Comparison of ENCODE assay signal across 2 cellular contexts in the genomic region with DNA sequence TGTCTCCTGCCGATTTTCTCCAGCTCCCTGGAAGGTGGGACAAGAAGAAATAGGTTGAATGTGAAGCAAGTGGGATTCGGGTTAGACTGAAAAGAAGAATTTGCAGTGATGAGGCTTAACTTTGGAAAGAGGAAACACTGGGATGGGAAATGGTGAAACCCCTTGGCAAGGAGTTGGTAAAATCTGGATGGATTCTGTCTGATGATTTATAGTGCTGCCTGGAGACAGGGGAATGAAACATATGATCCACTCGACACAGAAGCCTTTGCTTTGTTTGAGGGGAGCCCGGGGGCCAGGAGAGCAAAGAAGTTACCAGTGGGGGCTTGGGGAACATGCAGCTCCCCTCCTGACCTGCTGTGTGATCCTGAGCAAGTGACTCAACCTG.
TF ChIP-seq lines count a peak whose summit lies in the region.

No MANE protein-coding gene starts in this region.

TF ChIP-seq in A549, 52 proteins besides CTCF, POLR2A, EP300 and RAD21:
- TF ChIP-seq HOXB5 (CRISPR knock-in tag; IDR thresholded peaks at IDR 0.05), result no peak
- no peak for TF ChIP-seq ZSCAN20 (CRISPR knock-in tag; IDR thresholded peaks at IDR 0.05)

TF ChIP-seq in H1, 55 proteins besides CTCF, POLR2A, EP300 and RAD21:
- no peak for TF ChIP-seq SP4 (IDR thresholded peaks at IDR 0.05; ENCODE audit: low read length)
- peak; percentile 9; the same call in 1 of the 2 replicates for TF ChIP-seq KDM1A (IDR thresholded peaks at IDR 0.05; ENCODE audit: borderline replicate concordance, low read length)
